ENCODE assay signal across 26 cellular contexts in the genomic region with DNA sequence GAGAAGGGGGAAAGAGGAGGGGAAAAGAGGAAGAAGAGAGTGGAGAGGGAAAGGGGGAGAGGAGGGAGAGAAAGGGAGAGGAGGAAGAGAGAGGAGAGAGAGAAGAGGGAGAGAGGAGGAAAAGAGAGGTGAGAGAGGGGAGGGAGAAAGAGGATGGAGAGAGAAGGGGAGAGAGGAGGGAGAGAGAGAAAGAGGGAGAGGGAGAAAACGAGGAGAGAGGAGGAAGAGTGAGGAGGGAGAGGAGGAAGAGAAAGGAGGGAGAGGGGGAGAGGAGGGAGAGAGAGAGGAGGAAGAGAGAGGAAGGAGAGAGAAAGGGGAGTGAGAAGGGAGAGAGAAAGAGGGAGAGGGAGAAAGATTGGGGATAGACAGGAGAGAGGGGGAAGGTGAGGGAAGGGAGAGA.
"Had no signal": no experiment of that assay in that cellular context is flagged by ENCODE, and none has a peak within 500 bp of the region (broad histone marks: within the 10 kb centered on the region; RNA-seq: fewer than 3 reads in every experiment).

No MANE protein-coding gene starts in this region.

- H3K9me3 ChIP-seq: testis, thyroid gland, upper lobe of right lung, vagina had no signal

- H3K4me1 ChIP-seq: stomach, suprapubic skin, testis, thyroid gland, tibial artery, tibial nerve, transverse colon, upper lobe of left lung, upper lobe of right lung, uterus, vagina had no signal

- H3K36me3 ChIP-seq: stomach, suprapubic skin, thoracic aorta, thyroid gland, tibial artery, tibial nerve, transverse colon, upper lobe of left lung, upper lobe of right lung, uterus, vagina had no signal

- H3K4me3 ChIP-seq: stomach, suprapubic skin, testis, thoracic aorta, thyroid gland, tibial artery, tibial nerve, transverse colon, upper lobe of left lung, upper lobe of right lung, uterus, vagina had no signal

- ATAC-seq: stimulated activated effector memory CD8-positive, alpha-beta T cell treated with anti-CD3 and anti-CD28 coated beads, Interleukin-12 subunit alpha, Interleukin-12 subunit beta, amount 100 ng/mL, for 72 hours; stimulated activated memory B cell treated with anti-CD40 and anti-IgM and Interleukin-4, amounts not matched to agents 10 μg/mL and 1 μg/mL and 100 μg/mL, for 72 hours; stimulated activated naive B cell treated with anti-CD40 and anti-IgM and Interleukin-4, amounts not matched to agents 10 μg/mL and 1 μg/mL and 100 μg/mL, for 72 hours; stimulated activated naive CD8-positive, alpha-beta T cell treated with anti-CD3 and anti-CD28 coated beads, Interleukin-15, amount 100 ng/mL, for 72 hours; stimulated activated naive CD8-positive, alpha-beta T cell treated with anti-CD3 and anti-CD28 coated beads, Interleukin-15, Interleukin-2, amounts not matched to agents 100 U/mL and 50 U/mL, for 24 hours; upper lobe of right lung had no signal

- DNase-seq: stimulated activated CD4-positive, alpha-beta T cell treated with anti-CD3 and anti-CD28 coated beads, Interleukin-2, amount 100 ng/mL, for 48 hours; stimulated activated CD4-positive, alpha-beta T cell treated with anti-CD3 and anti-CD28 coated beads, Interleukin-4, amount 100 ng/mL, for 1 hour; stimulated activated CD4-positive, alpha-beta T cell treated with anti-CD3 and anti-CD28 coated beads, Interleukin-4, amount 100 ng/mL, for 24 hours; stimulated activated CD4-positive, alpha-beta T cell treated with anti-CD3 and anti-CD28 coated beads, Interleukin-4, amount 100 ng/mL, for 4 hours; stimulated activated CD8-positive, alpha-beta memory T cell treated with anti-CD3 and anti-CD28 coated beads, Interleukin-4, amount 100 ng/mL, for 48 hours; stimulated activated naive B cell treated with anti-CD40 and anti-IgM and Interleukin-4, amounts not matched to agents 10 μg/mL and 1 μg/mL and 100 μg/mL, for 72 hours; stimulated activated naive CD4-positive, alpha-beta T cell; stimulated activated naive CD4-positive, alpha-beta T cell treated with Interleukin-2 at 50 U/mL for 16 hours; stimulated activated naive CD8-positive, alpha-beta T cell treated with anti-CD3 and anti-CD28 coated beads, Interleukin-15, amount 100 ng/mL, for 72 hours; stimulated activated naive CD8-positive, alpha-beta T cell treated with anti-CD3 and anti-CD28 coated beads, Interleukin-15, Interleukin-2, amounts not matched to agents 100 U/mL and 50 U/mL, for 24 hours; stomach; substantia nigra; testis; thyroid gland; tibial artery; transverse colon; trophoblast cell; upper lobe of left lung; upper lobe of right lung; uterus had no signal

- H3K27me3 ChIP-seq: stomach, testis, thyroid gland, tibial artery, tibial nerve, transverse colon, upper lobe of left lung, upper lobe of right lung, uterus, vagina had no signal

- H3K27ac ChIP-seq: stomach, suprapubic skin, testis, thoracic aorta, thyroid gland, tibial artery, tibial nerve, transverse colon, upper lobe of left lung, upper lobe of right lung, uterus, vagina had no signal
